In the genomic region with DNA sequence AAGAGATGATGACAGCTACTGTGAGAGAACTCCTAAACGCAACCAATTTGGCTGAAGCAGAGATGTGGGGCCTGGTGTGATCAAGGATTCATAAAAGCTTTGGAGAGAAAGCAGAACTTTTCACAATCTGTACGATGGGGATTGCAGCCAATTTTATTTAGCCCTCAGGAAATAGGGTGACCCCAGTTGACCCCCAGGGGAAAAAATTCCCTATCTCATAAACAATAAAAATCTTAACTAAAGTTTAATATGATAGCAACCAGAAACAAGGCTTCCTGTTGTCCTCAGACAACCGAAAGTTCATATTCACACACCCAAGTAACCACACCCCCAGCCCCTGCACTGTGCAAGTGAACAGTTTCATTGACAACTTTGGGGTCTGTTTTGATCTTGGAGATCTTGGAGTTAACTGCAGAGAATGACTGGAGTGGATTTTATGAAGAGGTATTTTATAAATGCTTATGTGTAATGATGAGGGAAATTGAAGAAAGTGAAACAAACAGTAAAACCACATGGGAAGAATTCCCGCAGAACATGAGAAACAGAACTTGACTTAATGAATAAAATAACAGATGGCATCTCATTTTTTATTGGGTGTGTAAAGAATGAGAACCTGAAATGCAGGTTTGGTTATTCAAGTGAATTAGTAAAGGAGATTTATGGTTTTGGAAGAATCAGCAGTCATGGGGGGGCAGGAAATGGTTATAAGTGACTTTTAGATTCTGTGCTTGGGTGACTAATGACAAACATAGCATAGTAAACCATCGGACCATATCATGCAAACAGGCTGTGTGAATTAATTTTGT, we compare ENCODE assay signal across 8 cellular contexts.
DNase-seq lines count a peak whose midpoint lies in the region; ATAC-seq and TF ChIP-seq lines count a peak whose summit lies in the region.

No MANE protein-coding gene starts in this region.

- H3K4me3 ChIP-seq in muscle layer of duodenum (ENCODE audit: low read depth in 1 of 2, low read length in 2 of 2) (peak overlapping the region; percentile 9 to 12), ascending aorta (no peak overlapping the region)

- H3K36me3 ChIP-seq in muscle layer of duodenum (ENCODE audit: control insufficient read depth in 1 of 2, insufficient read depth in 2 of 2, low read length in 2 of 2) (no peaks in the 10 kb centered on the region), ascending aorta (no peaks in the 10 kb centered on the region)

- CTCF ChIA-PET in Calu3 (lab: Charles Lee) = interaction anchor here (1.1 kb wide), 1 partner anchor 9 kb away, joined by 3 read pairs; no protein-coding TSS in a partner anchor

- no peak overlapping the region for H3K27ac Mint-ChIP-seq in Calu3 (ENCODE audit: unreplicated experiment)
- no peak overlapping the region for H3K27ac Mint-ChIP-seq in activated naive CD8-positive, alpha-beta T cell treated with anti-CD3 and anti-CD28 coated beads for 36 hours
- H3K27ac Mint-ChIP-seq in T-helper 2 cell treated with Interferon-gamma antibody and Interleukin-4, amounts not matched to agents 5 μg/mL and 100 μg/mL, for 36 hours = no peak overlapping the region

- H3K36me3 Mint-ChIP-seq in Calu3 (ENCODE audit: insufficient read depth, unreplicated experiment) = no peaks in the 10 kb centered on the region
- no peaks in the 10 kb centered on the region for H3K36me3 Mint-ChIP-seq in activated naive CD8-positive, alpha-beta T cell treated with anti-CD3 and anti-CD28 coated beads for 36 hours
- H3K36me3 Mint-ChIP-seq in T-helper 2 cell treated with Interferon-gamma antibody and Interleukin-4, amounts not matched to agents 5 μg/mL and 100 μg/mL, for 36 hours (ENCODE audit: low read depth) = no peaks in the 10 kb centered on the region

- no peaks in the 10 kb centered on the region for H3K27me3 ChIP-seq in muscle layer of duodenum (ENCODE audit: low read depth, low read length)
- no peaks in the 10 kb centered on the region for H3K27me3 ChIP-seq in ascending aorta

- ATAC-seq in GM19328 (IDR thresholded peaks at IDR 0.05; ENCODE audit: unreplicated experiment) = peak; percentile 81
- peak; percentile 76 for ATAC-seq in HG03354 (IDR thresholded peaks at IDR 0.05; ENCODE audit: poor library complexity, severe bottlenecking, unreplicated experiment)

- H3K9me3 ChIP-seq in muscle layer of duodenum (ENCODE audit: control insufficient read depth in 1 of 2, low read length in 2 of 2) = no peaks in the 10 kb centered on the region
- no peaks in the 10 kb centered on the region for H3K9me3 ChIP-seq in ascending aorta

- peak overlapping the region; percentile 14 for H3K27ac ChIP-seq in muscle layer of duodenum (ENCODE audit: low read length)
- no peak overlapping the region for H3K27ac ChIP-seq in ascending aorta

- H3K4me1 ChIP-seq in muscle layer of duodenum (ENCODE audit: control insufficient read depth in 1 of 2, insufficient read depth in 2 of 2, low read length in 2 of 2) = peaks cover 5 to 14% of the 10 kb centered on the region in 2 donors
- peaks cover 0 to 15% of the 10 kb centered on the region in 2 donors for H3K4me1 ChIP-seq in ascending aorta

- DNase-seq in Calu3 = peak; percentile 57
- peak; percentile 15 for DNase-seq in activated naive CD8-positive, alpha-beta T cell treated with anti-CD3 and anti-CD28 coated beads for 36 hours
- DNase-seq in ascending aorta (ENCODE audit: low spot score in 2 of 2) = no peak
- no peak for DNase-seq in T-helper 2 cell treated with Interferon-gamma antibody and Interleukin-4, amounts not matched to agents 5 μg/mL and 100 μg/mL, for 36 hours (ENCODE audit: low spot score)
- no peak for DNase-seq in activated effector memory CD4-positive, alpha-beta T cell treated with anti-CD3 and anti-CD28 coated beads, Interleukin-2, amount 50 U/mL, for 16 hours

- intact Hi-C loops in Calu3 (cut with micrococcal nuclease; ENCODE audit: unreplicated experiment) = loop anchor here (1.0 to 5.0 kb wide), 5 partner anchors 31 to 212 kb away; no protein-coding TSS in a partner anchor
- intact Hi-C loops in ascending aorta (cut with DNase I) = loop anchor here (2.0 to 5.0 kb wide), 4 partner anchors 122 to 612 kb away; no protein-coding TSS in a partner anchor

- TF ChIP-seq CTCF in Calu3 (IDR thresholded peaks at IDR 0.05; ENCODE audit: unreplicated experiment) (no peak), ascending aorta (IDR thresholded peaks at IDR 0.05) (no peak)

- no peaks in the 10 kb centered on the region for H3K27me3 Mint-ChIP-seq in Calu3 (ENCODE audit: unreplicated experiment)
- H3K27me3 Mint-ChIP-seq in activated naive CD8-positive, alpha-beta T cell treated with anti-CD3 and anti-CD28 coated beads for 36 hours = peaks cover 16% of the 10 kb centered on the region
- peaks cover 9% of the 10 kb centered on the region for H3K27me3 Mint-ChIP-seq in T-helper 2 cell treated with Interferon-gamma antibody and Interleukin-4, amounts not matched to agents 5 μg/mL and 100 μg/mL, for 36 hours (ENCODE audit: low read depth)

- BruUV-seq in Calu3 (replicated peaks; lab: Mats Ljungman, UMichigan) = no TSS peak

- H3K4me3 Mint-ChIP-seq in Calu3 (ENCODE audit: low read depth, unreplicated experiment) = no peak overlapping the region
- no peak overlapping the region for H3K4me3 Mint-ChIP-seq in activated naive CD8-positive, alpha-beta T cell treated with anti-CD3 and anti-CD28 coated beads for 36 hours
- no peak overlapping the region for H3K4me3 Mint-ChIP-seq in T-helper 2 cell treated with Interferon-gamma antibody and Interleukin-4, amounts not matched to agents 5 μg/mL and 100 μg/mL, for 36 hours

- no peaks in the 10 kb centered on the region for H3K9me3 Mint-ChIP-seq in Calu3 (ENCODE audit: low read depth, unreplicated experiment)
- H3K9me3 Mint-ChIP-seq in activated naive CD8-positive, alpha-beta T cell treated with anti-CD3 and anti-CD28 coated beads for 36 hours = no peaks in the 10 kb centered on the region
- no peaks in the 10 kb centered on the region for H3K9me3 Mint-ChIP-seq in T-helper 2 cell treated with Interferon-gamma antibody and Interleukin-4, amounts not matched to agents 5 μg/mL and 100 μg/mL, for 36 hours

- H3K4me1 Mint-ChIP-seq in Calu3 (ENCODE audit: low read depth, unreplicated experiment) = no peaks in the 10 kb centered on the region
- H3K4me1 Mint-ChIP-seq in activated naive CD8-positive, alpha-beta T cell treated with anti-CD3 and anti-CD28 coated beads for 36 hours = no peaks in the 10 kb centered on the region
- H3K4me1 Mint-ChIP-seq in T-helper 2 cell treated with Interferon-gamma antibody and Interleukin-4, amounts not matched to agents 5 μg/mL and 100 μg/mL, for 36 hours (ENCODE audit: low read depth) = peaks cover under 1% of the 10 kb centered on the region

Comparison
In these comparisons a context has a peak if more than half of its experiments do, and no peak if none do; other contexts are left out.
1. DNase-seq: peak in Calu3 (single experiment) and activated naive CD8-positive, alpha-beta T cell treated with anti-CD3 and anti-CD28 coated beads for 36 hours (single experiment); none in ascending aorta (0 of 2), T-helper 2 cell treated with Interferon-gamma antibody and Interleukin-4, amounts not matched to agents 5 μg/mL and 100 μg/mL, for 36 hours (single experiment) and activated effector memory CD4-positive, alpha-beta T cell treated with anti-CD3 and anti-CD28 coated beads, Interleukin-2, amount 50 U/mL, for 16 hours (single experiment).
2. H3K4me3 ChIP-seq: peak in muscle layer of duodenum (2 of 2); none in ascending aorta (0 of 2).